ENCODE assay signal across 2 cellular contexts in the genomic region with DNA sequence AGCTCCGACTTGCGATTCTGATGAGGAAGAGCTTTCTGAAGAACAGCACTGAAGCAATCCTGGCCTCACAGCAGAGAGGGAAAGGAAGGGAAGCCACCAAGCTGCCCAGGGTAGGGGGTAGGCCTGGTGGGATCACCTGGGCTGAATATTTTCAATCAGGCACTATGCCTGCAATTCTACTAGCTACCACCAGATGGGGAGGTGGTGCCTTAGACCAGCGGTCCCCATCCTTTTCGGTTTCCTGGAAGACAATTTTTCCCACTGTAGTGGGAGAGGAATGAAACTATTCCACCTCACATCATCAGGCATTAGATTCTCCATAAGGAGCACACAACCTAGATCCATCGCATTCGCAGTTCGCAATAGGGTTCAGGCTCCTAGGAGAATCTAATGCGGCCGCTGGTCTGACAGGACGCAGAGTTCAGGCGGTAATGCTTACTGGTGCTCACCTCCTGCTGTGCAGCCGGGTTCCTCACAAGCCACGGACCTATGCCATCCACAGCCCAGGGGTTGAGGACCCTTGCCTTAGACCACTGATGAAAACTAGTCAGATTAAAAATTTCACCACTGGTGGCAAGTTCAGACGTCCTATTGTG.
TF ChIP-seq lines count a peak whose summit lies in the region.

No MANE protein-coding gene starts in this region.

TF ChIP-seq in SK-N-SH, 30 proteins besides CTCF, POLR2A, EP300 and RAD21 (continued from another document):
- no peak for TF ChIP-seq TAF1 (IDR thresholded peaks at IDR 0.05; ENCODE audit: borderline replicate concordance, low read depth, low read length)
- no peak for TF ChIP-seq MXI1 (IDR thresholded peaks at IDR 0.05; ENCODE audit: low read depth, low read length)
- TF ChIP-seq, protein P1, sequence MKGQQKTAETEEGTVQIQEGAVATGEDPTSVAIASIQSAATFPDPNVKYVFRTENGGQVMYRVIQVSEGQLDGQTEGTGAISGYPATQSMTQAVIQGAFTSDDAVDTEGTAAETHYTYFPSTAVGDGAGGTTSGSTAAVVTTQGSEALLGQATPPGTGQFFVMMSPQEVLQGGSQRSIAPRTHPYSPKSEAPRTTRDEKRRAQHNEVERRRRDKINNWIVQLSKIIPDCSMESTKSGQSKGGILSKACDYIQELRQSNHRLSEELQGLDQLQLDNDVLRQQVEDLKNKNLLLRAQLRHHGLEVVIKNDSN (IDR thresholded peaks at IDR 0.05; ENCODE audit: borderline replicate concordance, low read depth), result no peak
- no peak for TF ChIP-seq RXRA (IDR thresholded peaks at IDR 0.05; ENCODE audit: borderline replicate concordance, low read depth)
- TF ChIP-seq NFIC (IDR thresholded peaks at IDR 0.05; ENCODE audit: borderline replicate concordance), result no peak
- TF ChIP-seq TCF12 (IDR thresholded peaks at IDR 0.05), result no peak

TF ChIP-seq in SK-N-SH treated with all-trans-retinoic acid at 6 μM for 48 hours, 23 proteins besides CTCF, POLR2A, EP300 and RAD21 (continued from another document):
- TF ChIP-seq CSRNP3 (CRISPR knock-in tag; IDR thresholded peaks at IDR 0.05) (no peak), POU6F1 (CRISPR knock-in tag; IDR thresholded peaks at IDR 0.05; ENCODE audit: borderline replicate concordance, low read depth) (no peak), GLIS3 (CRISPR knock-in tag; IDR thresholded peaks at IDR 0.05) (no peak), ZFP30 (CRISPR knock-in tag; IDR thresholded peaks at IDR 0.05) (no peak), PATZ1 (CRISPR knock-in tag; IDR thresholded peaks at IDR 0.05; ENCODE audit: borderline replicate concordance) (no peak), ISL1 (CRISPR knock-in tag; IDR thresholded peaks at IDR 0.05) (no peak), ZNF70 (CRISPR knock-in tag; IDR thresholded peaks at IDR 0.05) (no peak), RARB (CRISPR knock-in tag; IDR thresholded peaks at IDR 0.05) (no peak)
